Comparison of ENCODE assay signal across 8 cellular contexts in the genomic region with DNA sequence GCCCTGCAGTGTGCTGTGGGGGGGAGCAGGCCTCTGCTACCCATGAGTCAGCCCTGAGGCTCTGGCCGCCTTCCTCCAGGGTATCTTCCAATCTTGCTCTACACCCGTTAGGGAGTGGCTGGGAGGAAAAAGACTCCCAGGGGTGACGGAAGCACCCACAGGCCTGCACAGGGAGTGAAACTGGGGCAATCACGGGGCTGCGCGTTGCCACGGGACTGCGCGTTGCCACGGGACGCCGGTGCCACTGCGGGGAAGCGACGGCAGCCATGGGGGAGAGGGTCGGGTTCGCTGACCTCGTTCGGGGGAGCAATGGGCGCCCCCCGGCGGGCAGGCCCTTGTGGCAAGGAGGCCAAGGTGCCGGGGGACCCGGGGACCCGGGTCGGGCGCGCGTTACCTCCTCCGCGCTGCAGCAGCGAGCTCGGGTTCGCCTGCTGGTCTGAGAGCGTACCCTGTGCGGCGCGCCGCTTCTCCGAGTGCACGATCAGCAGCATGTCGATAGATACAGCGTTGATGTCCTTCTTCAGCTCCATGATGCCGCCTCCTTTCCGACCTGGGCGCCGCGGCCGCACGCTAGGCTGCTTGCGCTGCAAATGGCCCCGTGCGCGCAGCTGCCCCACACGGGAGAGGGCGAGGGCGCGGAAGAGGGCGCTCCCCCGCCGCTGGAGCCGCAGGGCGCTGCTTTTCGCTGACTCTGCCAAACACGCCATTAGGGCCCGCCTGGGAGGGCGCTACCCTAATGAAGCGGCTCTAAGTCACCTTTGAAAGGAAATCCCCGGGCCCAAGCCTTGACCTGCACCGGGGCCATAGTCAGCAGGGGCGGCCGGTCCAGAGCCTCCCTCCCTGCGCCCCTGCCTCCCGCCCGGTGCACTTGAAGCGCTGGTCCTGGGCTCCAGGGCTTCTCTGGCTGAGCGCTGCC. TPM values are rescaled to one million over a fixed set of nuclear protein-coding genes. Genes with fewer than 3 reads are reported as not detected.
DNase-seq lines count a peak whose midpoint lies in the region; ATAC-seq and TF ChIP-seq lines count a peak whose summit lies in the region.

A gene with protein sequence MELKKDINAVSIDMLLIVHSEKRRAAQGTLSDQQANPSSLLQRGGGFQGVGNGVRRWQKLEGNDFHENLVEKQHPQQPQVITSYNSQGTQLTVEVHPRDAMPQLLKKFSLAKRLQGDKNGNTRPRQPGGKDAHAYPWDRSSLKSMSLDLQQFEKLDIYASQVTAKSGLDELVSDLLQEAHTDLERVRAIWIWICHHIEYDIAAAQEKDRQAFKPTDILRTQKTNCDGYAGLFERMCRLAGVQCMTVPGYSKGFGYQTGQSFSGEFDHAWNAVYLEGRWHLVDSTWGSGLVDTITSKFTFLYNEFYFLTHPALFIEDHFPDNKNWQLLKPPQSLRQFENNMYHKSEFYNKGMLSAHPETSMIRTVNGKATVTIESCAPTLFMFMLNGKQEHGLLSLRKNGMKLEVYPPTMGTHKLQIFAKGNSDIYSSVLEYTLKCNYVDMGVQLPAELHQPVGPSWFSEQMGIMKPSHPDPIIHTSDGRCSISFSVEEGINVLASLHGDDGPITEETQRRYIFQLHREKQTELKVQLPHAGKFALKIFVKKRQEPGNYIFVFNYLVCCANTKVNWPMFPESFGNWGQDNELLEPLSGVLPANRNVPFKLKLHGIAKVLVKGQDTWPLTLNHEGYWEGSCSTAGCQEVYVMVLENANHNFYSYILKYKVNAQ (minus strand): TSS at position 592 of the 916 bp plus-strand sequence. CDS start 62 bp downstream, at position 530.

- no peaks in the 10 kb centered on the region for H3K36me3 ChIP-seq in neuronal stem cell (replicated peaks in 1 of 2; ENCODE audit: control insufficient read depth in 2 of 2, insufficient read depth in 2 of 2, low read length in 2 of 2)

- peak within 1 kb of the TSS; percentile 41 to 70 for H3K4me3 ChIP-seq in neuronal stem cell (ENCODE audit: low read length in 2 of 2)

- no peaks in the 10 kb centered on the region for H3K9me3 ChIP-seq in neuronal stem cell (replicated peaks in 1 of 2; ENCODE audit: control insufficient read depth in 2 of 2, insufficient read depth in 1 of 2, low read depth in 1 of 2, low read length in 2 of 2)

- no peak within 1 kb of the TSS for H2BK5ac ChIP-seq in neuronal stem cell (ENCODE audit: low read length)

- H3K4me2 ChIP-seq in neuronal stem cell (ENCODE audit: insufficient read depth, low read length, poor library complexity, severe bottlenecking): peak within 1 kb of the TSS; percentile 78

- peak within 1 kb of the TSS; percentile 85 for H3K14ac ChIP-seq in neuronal stem cell (ENCODE audit: low read length)

- no peak within 1 kb of the TSS for H3K4ac ChIP-seq in neuronal stem cell (ENCODE audit: low read length)

- peak; percentile 52 for DNase-seq in NCI-H82 (lab: John Stamatoyannopoulos, UW)
- DNase-seq in NCI-H82 treated with DMSO at 0.1 percent for 48 hours (lab: John Stamatoyannopoulos, UW; ENCODE audit: unreplicated experiment): no peak
- DNase-seq in WTC11 (ENCODE audit: low spot score): peak; percentile 69
- peak; percentile 69 for DNase-seq in glutamatergic neuron
- peak; percentile 39 for DNase-seq in neuronal stem cell (ENCODE audit: low spot score)
- no peak for DNase-seq in SIG-M5 (lab: John Stamatoyannopoulos, UW)

- no CpG with 5 or more reads among the region's 77 CpGs for WGBS in neuronal stem cell (ENCODE audit: extremely low coverage in 2 of 2, insufficient read length in 2 of 2, insufficient replicate concordance in 1 of 2), 2 donors

- peak within 1 kb of the TSS; percentile 40 for H2AK5ac ChIP-seq in neuronal stem cell (ENCODE audit: low read depth, low read length)

- CTCF ChIA-PET in WTC11 (lab: Charles Lee): interaction anchor here (0.7 to 3.3 kb wide), 10 partner anchors 10 to 344 kb away, joined by 3 to 21 read pairs (median 8); a partner anchor contains a TSS

- H3K27me3 Mint-ChIP-seq in WTC11 (ENCODE audit: low read depth): peaks cover 100% of the 10 kb centered on the region
- peaks cover 17% of the 10 kb centered on the region for H3K27me3 Mint-ChIP-seq in glutamatergic neuron (ENCODE audit: unreplicated experiment)
- peaks cover 45% of the 10 kb centered on the region for H3K27me3 Mint-ChIP-seq in stimulated activated memory B cell treated with anti-CD40 and anti-IgM and Interleukin-4, amounts not matched to agents 10 μg/mL and 1 μg/mL and 100 μg/mL, for 72 hours

- no peak within 1 kb of the TSS for H2BK120ac ChIP-seq in neuronal stem cell (ENCODE audit: low read depth, low read length)

- no peak within 1 kb of the TSS for H2BK15ac ChIP-seq in neuronal stem cell (ENCODE audit: low read length)

- H3K4me1 Mint-ChIP-seq in WTC11 (peaks cover 11% of the 10 kb centered on the region), glutamatergic neuron (ENCODE audit: low read depth, unreplicated experiment) (peaks cover 4% of the 10 kb centered on the region)
- no peaks in the 10 kb centered on the region for H3K4me1 Mint-ChIP-seq in stimulated activated memory B cell treated with anti-CD40 and anti-IgM and Interleukin-4, amounts not matched to agents 10 μg/mL and 1 μg/mL and 100 μg/mL, for 72 hours

- peak within 1 kb of the TSS; percentile 32 for H3K23ac ChIP-seq in neuronal stem cell (ENCODE audit: low read depth, low read length, poor library complexity)

- peak; percentile 84 for ATAC-seq in WTC11
- ATAC-seq in stimulated activated memory B cell treated with anti-CD40 and anti-IgM and Interleukin-4, amounts not matched to agents 10 μg/mL and 1 μg/mL and 100 μg/mL, for 72 hours: no peak
- ATAC-seq in GM21423 (IDR thresholded peaks at IDR 0.05; ENCODE audit: unreplicated experiment): no peak

- H3K9me3 Mint-ChIP-seq in WTC11 (no peaks in the 10 kb centered on the region), glutamatergic neuron (ENCODE audit: unreplicated experiment) (no peaks in the 10 kb centered on the region)
- no peaks in the 10 kb centered on the region for H3K9me3 Mint-ChIP-seq in stimulated activated memory B cell treated with anti-CD40 and anti-IgM and Interleukin-4, amounts not matched to agents 10 μg/mL and 1 μg/mL and 100 μg/mL, for 72 hours

- no peak within 1 kb of the TSS for H4K91ac ChIP-seq in neuronal stem cell (ENCODE audit: low read depth, low read length, poor library complexity)

- no peak within 1 kb of the TSS for H4K8ac ChIP-seq in neuronal stem cell (ENCODE audit: low read depth, low read length)

- H3K27me3 ChIP-seq in neuronal stem cell (ENCODE audit: control insufficient read depth in 3 of 3, insufficient read depth in 3 of 3, low read depth in 1 of 3, low read length in 3 of 3): peaks cover 0 to 68% (median 30%) of the 10 kb centered on the region in 3 experiments

- peak within 1 kb of the TSS; percentile 82 for H3K9ac ChIP-seq in neuronal stem cell (ENCODE audit: low read depth, low read length, poor library complexity)

- peak within 1 kb of the TSS; percentile 74 for H3K18ac ChIP-seq in neuronal stem cell (ENCODE audit: low read length)

- H2AFZ ChIP-seq in neuronal stem cell (ENCODE audit: low read length): peak within 1 kb of the TSS; percentile 89

- H3K36me3 Mint-ChIP-seq in WTC11: no peaks in the 10 kb centered on the region
- peaks cover 4% of the 10 kb centered on the region for H3K36me3 Mint-ChIP-seq in glutamatergic neuron (ENCODE audit: unreplicated experiment)
- H3K36me3 Mint-ChIP-seq in stimulated activated memory B cell treated with anti-CD40 and anti-IgM and Interleukin-4, amounts not matched to agents 10 μg/mL and 1 μg/mL and 100 μg/mL, for 72 hours: no peaks in the 10 kb centered on the region

- no peak within 1 kb of the TSS for H3K27ac Mint-ChIP-seq in WTC11
- no peak within 1 kb of the TSS for H3K27ac Mint-ChIP-seq in glutamatergic neuron (ENCODE audit: unreplicated experiment)
- H3K27ac Mint-ChIP-seq in stimulated activated memory B cell treated with anti-CD40 and anti-IgM and Interleukin-4, amounts not matched to agents 10 μg/mL and 1 μg/mL and 100 μg/mL, for 72 hours: no peak within 1 kb of the TSS

- no peak within 1 kb of the TSS for H3K27ac ChIP-seq in neuronal stem cell (replicated peaks; ENCODE audit: low read length)

- peak within 1 kb of the TSS; percentile 14 for H2BK12ac ChIP-seq in neuronal stem cell (ENCODE audit: low read length)

- H3K4me1 ChIP-seq in neuronal stem cell (ENCODE audit: control insufficient read depth in 2 of 2, insufficient read depth in 1 of 2, low read depth in 1 of 2, low read length in 2 of 2): peaks cover 3 to 7% of the 10 kb centered on the region in 2 donors

- H3K79me1 ChIP-seq in neuronal stem cell (ENCODE audit: low read depth, low read length): no peaks in the 10 kb centered on the region

- TF ChIP-seq CTCF in WTC11 (IDR thresholded peaks at IDR 0.05) (no peak; the same call in 1 of the 2 replicates), glutamatergic neuron (IDR thresholded peaks at IDR 0.05; ENCODE audit: partially characterized antibody, unreplicated experiment) (no peak)

- H3K4me3 Mint-ChIP-seq in WTC11 (peak within 1 kb of the TSS; percentile 68), glutamatergic neuron (ENCODE audit: unreplicated experiment) (peak within 1 kb of the TSS; percentile 77)
- H3K4me3 Mint-ChIP-seq in stimulated activated memory B cell treated with anti-CD40 and anti-IgM and Interleukin-4, amounts not matched to agents 10 μg/mL and 1 μg/mL and 100 μg/mL, for 72 hours: no peak within 1 kb of the TSS

- POLR2A ChIA-PET in WTC11 (lab: Charles Lee): no interaction called here

TF ChIP-seq in WTC11, 78 proteins besides CTCF, POLR2A, EP300 and RAD21 (continues in another document):
- TF ChIP-seq, protein P1, sequence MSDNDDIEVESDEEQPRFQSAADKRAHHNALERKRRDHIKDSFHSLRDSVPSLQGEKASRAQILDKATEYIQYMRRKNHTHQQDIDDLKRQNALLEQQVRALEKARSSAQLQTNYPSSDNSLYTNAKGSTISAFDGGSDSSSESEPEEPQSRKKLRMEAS (CRISPR knock-in tag; IDR thresholded peaks at IDR 0.05): peak; percentile 50; the same call in 1 of the 2 replicates
- 0 out of 2 replicates have a peak, but pooled peaks have one; percentile 38 for TF ChIP-seq FOXK1 (CRISPR knock-in tag; IDR thresholded peaks at IDR 0.05)

RNA-seq across cellular contexts. Expression of the gene that starts here (rescaled TPM):
- total RNA-seq in WTC11 (2021) (not detected in 3 replicates), glutamatergic neuron (ENCODE audit: unreplicated experiment) (not detected)
- polyA plus RNA-seq in neuronal stem cell (2013, experiment 1 of 2): 0.04 TPM
- polyA plus RNA-seq in neuronal stem cell (2013, experiment 2 of 2): 0.03 TPM

Comparison
In these comparisons a context has a peak if more than half of its experiments do, and no peak if none do; other contexts are left out.
1. DNase-seq: peak in NCI-H82 (single experiment) and neuronal stem cell (single experiment); none in NCI-H82 treated with DMSO at 0.1 percent for 48 hours (single experiment) and SIG-M5 (single experiment).
2. Peak in DNase-seq and ATAC-seq in WTC11; RNA of the gene not detected or under 1 TPM.
3. Peak in DNase-seq in glutamatergic neuron; RNA of the gene not detected or under 1 TPM.